In the genomic region with DNA sequence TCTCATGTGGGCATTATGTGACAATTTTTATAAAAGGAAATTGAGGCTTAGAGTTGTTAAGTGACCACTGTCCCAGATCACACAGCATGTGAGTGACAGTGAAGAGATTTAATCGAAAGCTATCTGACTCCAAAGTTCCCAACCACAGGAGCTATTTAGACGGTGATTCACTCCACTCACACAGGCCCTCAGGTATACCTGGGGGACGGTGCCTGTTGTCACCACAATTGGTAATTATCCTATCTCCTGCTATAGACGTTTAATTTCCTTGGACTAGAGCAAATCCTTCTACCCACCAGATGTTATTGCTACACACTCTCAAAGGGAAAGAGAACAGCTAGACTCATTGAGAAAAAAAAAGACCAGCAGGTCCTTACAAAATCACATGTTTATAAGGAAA, we compare ENCODE assay signal across 24 cellular contexts.
"Had no signal": no experiment of that assay in that cellular context is flagged by ENCODE, and none has a peak within 500 bp of the region (broad histone marks: within the 10 kb centered on the region; RNA-seq: fewer than 3 reads in every experiment).

No MANE protein-coding gene starts in this region.

- ATAC-seq: activated CD8-positive, alpha-beta T cell treated with anti-CD3 and anti-CD28 coated beads for 36 hours; activated naive CD4-positive, alpha-beta T cell treated with anti-CD3 and anti-CD28 coated beads, Interleukin-2, amount 50 U/mL, for 72 hours; activated T-cell treated with anti-CD3 and anti-CD28 coated beads, Interleukin-2, amount 50 U/mL, for 4 hours; esophagus mucosa; heart left ventricle; left lung; lower lobe of right lung; natural killer cell treated with Interleukin-12 subunit alpha and Interleukin-12 subunit beta and Interleukin-15 and Interleukin-18, amount 100 ng/mL, for 72 hours; stimulated activated naive B cell treated with anti-CD40 and anti-IgM and Interleukin-4, amounts not matched to agents 10 μg/mL and 1 μg/mL and 100 μg/mL, for 72 hours; upper lobe of right lung had no signal

- H3K27me3 ChIP-seq: adrenal gland, heart left ventricle, left lung, right atrium auricular region, stomach, thyroid gland, upper lobe of right lung had no signal

- H3K9me3 ChIP-seq: adrenal gland, heart left ventricle, left lung, lower lobe of right lung, right atrium auricular region, stomach, thyroid gland, upper lobe of right lung had no signal

- H3K27ac ChIP-seq: adrenal gland, heart left ventricle, left lung, lower lobe of right lung, right atrium auricular region, stomach, thyroid gland, upper lobe of right lung had no signal

- DNase-seq: activated CD4-positive, alpha-beta T cell treated with anti-CD3 and anti-CD28 coated beads, Interleukin-2, amount 50 U/mL, for 1 hour; activated CD8-positive, alpha-beta T cell treated with anti-CD3 and anti-CD28 coated beads for 36 hours; activated T-cell treated with anti-CD3 and anti-CD28 coated beads, Interleukin-2, amount 50 U/mL, for 4 hours; adrenal gland; central memory CD4-positive, alpha-beta T cell; foreskin fibroblast; heart left ventricle; hypothalamus; immature natural killer cell; kidney glomerular epithelial cell; left lung; lower lobe of right lung; mesendoderm; stimulated activated CD4-positive, alpha-beta T cell treated with anti-CD3 and anti-CD28 coated beads, Interleukin-15, amount 100 ng/mL, for 24 hours; stimulated activated CD4-positive, alpha-beta T cell treated with anti-CD3 and anti-CD28 coated beads, Interleukin-2, amount 100 ng/mL, for 24 hours; stimulated activated naive B cell treated with anti-CD40 and anti-IgM and Interleukin-4, amounts not matched to agents 10 μg/mL and 1 μg/mL and 100 μg/mL, for 72 hours; stomach; T-helper 9 cell; thyroid gland; upper lobe of right lung had no signal

- H3K4me1 ChIP-seq: adrenal gland, heart left ventricle, left lung, lower lobe of right lung, right atrium auricular region, stomach, thyroid gland, upper lobe of right lung had no signal

- H3K36me3 ChIP-seq: adrenal gland, heart left ventricle, left lung, lower lobe of right lung, right atrium auricular region, stomach, thyroid gland, upper lobe of right lung had no signal

- H3K4me3 ChIP-seq: adrenal gland, heart left ventricle, left lung, lower lobe of right lung, right atrium auricular region, stomach, thyroid gland, upper lobe of right lung had no signal
